In genomic region chr1:85577421-85578320, GRCh38 we compare ENCODE assay signal across 8 cellular contexts. TPM values are rescaled to one million over a fixed set of nuclear protein-coding genes. Genes with fewer than 3 reads are reported as not detected.
DNase-seq lines count a peak whose midpoint lies in the region; ATAC-seq and TF ChIP-seq lines count a peak whose summit lies in the region.

No MANE protein-coding gene starts in this region.

- peak overlapping the region; percentile 55 for H2BK15ac ChIP-seq in neuronal stem cell (ENCODE audit: low read length)

- peak overlapping the region; percentile 85 for H3K27ac ChIP-seq in VCaP
- peak overlapping the region; percentile 5 for H3K27ac ChIP-seq in neuronal stem cell (replicated peaks; ENCODE audit: low read length)

- H2BK5ac ChIP-seq in neuronal stem cell (ENCODE audit: low read length): peak overlapping the region; percentile 67

- H3K9me3 ChIP-seq in neuronal stem cell (replicated peaks in 1 of 2; ENCODE audit: control insufficient read depth in 2 of 2, insufficient read depth in 1 of 2, low read depth in 1 of 2, low read length in 2 of 2): peaks cover 0 to 3% of the 10 kb centered on the region in 2 donors

- no peak overlapping the region for H2BK12ac ChIP-seq in neuronal stem cell (ENCODE audit: low read length)

- H3K4me2 ChIP-seq in neuronal stem cell (ENCODE audit: insufficient read depth, low read length, poor library complexity, severe bottlenecking): peak overlapping the region; percentile 97

- peaks cover 2% of the 10 kb centered on the region for H3K79me1 ChIP-seq in neuronal stem cell (ENCODE audit: low read depth, low read length)

- peaks cover 10 to 20% of the 10 kb centered on the region in 2 donors for H3K4me1 ChIP-seq in neuronal stem cell (ENCODE audit: control insufficient read depth in 2 of 2, insufficient read depth in 1 of 2, low read depth in 1 of 2, low read length in 2 of 2)

- peaks cover 0 to 4% (median 0%) of the 10 kb centered on the region in 3 experiments for H3K27me3 ChIP-seq in neuronal stem cell (ENCODE audit: control insufficient read depth in 3 of 3, insufficient read depth in 3 of 3, low read depth in 1 of 3, low read length in 3 of 3)

- TF ChIP-seq CTCF in VCaP (conservative IDR thresholded peaks at IDR 0.05) (no peak), fibroblast of the aortic adventitia (IDR thresholded peaks at IDR 0.05; ENCODE audit: insufficient read depth, low read length) (no peak)

- H2AFZ ChIP-seq in neuronal stem cell (ENCODE audit: low read length): peak overlapping the region; percentile 93

- peak overlapping the region; percentile 46 for H3K23ac ChIP-seq in neuronal stem cell (ENCODE audit: low read depth, low read length, poor library complexity)

- no peak overlapping the region for H4K91ac ChIP-seq in neuronal stem cell (ENCODE audit: low read depth, low read length, poor library complexity)

- H3K18ac ChIP-seq in neuronal stem cell (ENCODE audit: low read length): peak overlapping the region; percentile 95

- peak overlapping the region; percentile 92 for H3K4me3 ChIP-seq in fibroblast of the aortic adventitia (ENCODE audit: low read depth, low read length)
- peak overlapping the region; percentile 61 to 90 for H3K4me3 ChIP-seq in neuronal stem cell (ENCODE audit: low read length in 2 of 2)

- peaks cover 9 to 10% of the 10 kb centered on the region in 2 donors for H3K36me3 ChIP-seq in neuronal stem cell (replicated peaks in 1 of 2; ENCODE audit: control insufficient read depth in 2 of 2, insufficient read depth in 2 of 2, low read length in 2 of 2)

- H3K14ac ChIP-seq in neuronal stem cell (ENCODE audit: low read length): peak overlapping the region; percentile 0

- H2AK5ac ChIP-seq in neuronal stem cell (ENCODE audit: low read depth, low read length): peak overlapping the region; percentile 51

- peak; percentile 10 for ATAC-seq in HG03064 (IDR thresholded peaks at IDR 0.05; ENCODE audit: low read depth, unreplicated experiment)

- WGBS in neuronal stem cell (ENCODE audit: extremely low coverage in 2 of 2, insufficient read length in 2 of 2, insufficient replicate concordance in 1 of 2), 2 donors: no CpG with 5 or more reads among the region's 33 CpGs

- H2BK120ac ChIP-seq in neuronal stem cell (ENCODE audit: low read depth, low read length): peak overlapping the region; percentile 24

- peak overlapping the region; percentile 66 for H3K4ac ChIP-seq in neuronal stem cell (ENCODE audit: low read length)

- peak overlapping the region; percentile 82 for H3K9ac ChIP-seq in neuronal stem cell (ENCODE audit: low read depth, low read length, poor library complexity)

- peak; percentile 23 for DNase-seq in stimulated activated CD4-positive, alpha-beta T cell treated with anti-CD3 and anti-CD28 coated beads, Interleukin-15, amount 100 ng/mL, for 24 hours
- no peak for DNase-seq in stimulated activated CD4-positive, alpha-beta T cell treated with anti-CD3 and anti-CD28 coated beads, Interleukin-1b, Interleukin-23, amount 100 ng/mL, for 48 hours
- DNase-seq in fibroblast of the aortic adventitia (ENCODE audit: low read depth) (no peak), neuronal stem cell (ENCODE audit: low spot score) (no peak), DMS79 treated with DMSO at 0.1 percent for 48 hours (lab: John Stamatoyannopoulos, UW) (no peak), NCI-H187 (lab: John Stamatoyannopoulos, UW) (no peak)

- H4K8ac ChIP-seq in neuronal stem cell (ENCODE audit: low read depth, low read length): no peak overlapping the region

RNA-seq across cellular contexts. Expression of gene CCN1, which starts 2.9 kb away (rescaled TPM):
- 28.0 and 29.6 TPM in 2 replicates for total RNA-seq in fibroblast of the aortic adventitia (ENCODE audit: low replicate concordance)
- polyA plus RNA-seq in neuronal stem cell (2013, experiment 1 of 2): 66.8 TPM
- 66.8 TPM for polyA plus RNA-seq in neuronal stem cell (2013, experiment 2 of 2)
